Comparison of ENCODE assay signal across 14 cellular contexts in the genomic region with DNA sequence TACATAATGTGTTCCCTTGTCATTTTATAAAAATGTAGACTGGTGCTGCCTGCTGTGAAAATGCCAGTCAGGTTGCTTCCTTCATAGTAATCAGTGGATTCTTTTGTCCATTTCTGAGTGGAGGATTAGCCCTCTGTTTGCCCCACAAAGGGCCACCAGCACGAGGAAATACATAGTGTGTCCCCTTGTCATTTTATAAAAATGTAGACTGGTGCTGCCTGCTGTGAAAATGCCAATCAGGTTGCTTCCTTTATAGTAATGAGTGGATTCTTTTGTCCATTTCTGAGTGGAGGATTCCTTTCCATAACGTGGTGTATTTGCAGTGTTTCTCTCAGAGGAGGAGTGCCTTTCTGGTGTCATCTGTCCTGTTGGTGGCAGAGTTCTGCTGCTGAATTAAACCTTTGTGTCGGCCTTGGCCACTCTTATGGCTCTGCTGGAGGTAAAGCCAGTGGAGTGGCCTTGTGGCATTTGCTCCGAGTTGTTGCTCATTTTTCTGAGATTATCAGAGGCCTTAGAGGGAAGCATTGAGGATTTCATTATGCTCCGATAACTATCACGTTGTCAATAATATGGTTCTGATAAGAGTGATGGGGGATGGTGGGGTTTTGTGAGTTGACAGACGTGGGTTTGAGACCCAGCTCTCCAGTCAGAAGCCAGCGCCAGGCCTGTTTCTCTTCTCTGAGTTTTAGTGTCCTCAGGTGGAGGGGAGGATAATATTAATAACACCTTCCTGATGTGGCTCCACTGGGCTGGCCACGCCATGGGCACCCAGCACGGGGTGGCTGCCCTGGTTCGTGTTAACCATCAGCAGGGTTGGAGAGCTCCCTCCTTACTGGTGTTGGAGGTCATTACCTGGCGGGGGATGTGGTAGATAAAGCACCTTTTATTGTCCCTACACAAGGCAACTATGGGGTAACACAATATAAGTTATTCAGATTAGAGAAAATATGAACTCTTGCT.
DNase-seq lines count a peak whose midpoint lies in the region; FAIRE-seq and TF ChIP-seq lines count a peak whose summit lies in the region.
"Had no signal": no experiment of that assay in that cellular context is flagged by ENCODE, and none has a peak within 500 bp of the region (broad histone marks: within the 10 kb centered on the region; RNA-seq: fewer than 3 reads in every experiment).

No MANE protein-coding gene starts in this region.

- H3K23ac ChIP-seq in H9 (ENCODE audit: insufficient read length, low read depth, low read length) = no peak overlapping the region

- H3K79me1 ChIP-seq in H9 (ENCODE audit: insufficient read depth, low read depth, low read length, poor library complexity, severe bottlenecking) = no peaks in the 10 kb centered on the region

- H3K4me2 ChIP-seq in neural progenitor cell (peak overlapping the region; percentile 3), H9 (ENCODE audit: insufficient read depth, insufficient read length, low read length) (no peak overlapping the region)

- H3K4me3 Mint-ChIP-seq in endothelial cell (ENCODE audit: unreplicated experiment) (no peak overlapping the region), neural progenitor cell (no peak overlapping the region), H9 (no peak overlapping the region)
- H3K4me3 Mint-ChIP-seq: CD4-positive, alpha-beta memory T cell had no signal

- H3K36me3 ChIP-seq in neural progenitor cell (no peaks in the 10 kb centered on the region), ovary (no peaks in the 10 kb centered on the region)
- H3K36me3 ChIP-seq: esophagus muscularis mucosa had no signal

- H3K9ac ChIP-seq in neural progenitor cell = no peak overlapping the region
- no peak overlapping the region for H3K9ac ChIP-seq in H9 (ENCODE audit: extremely low read depth, insufficient read length, low read length)

- no peak overlapping the region for H3K27ac ChIP-seq in neural progenitor cell
- no peak overlapping the region for H3K27ac ChIP-seq in H9 (ENCODE audit: insufficient read length, low read depth, low read length)
- H3K27ac ChIP-seq in ovary = no peak overlapping the region
- H3K27ac ChIP-seq: esophagus muscularis mucosa had no signal

- H3K23me2 ChIP-seq in H9 (ENCODE audit: insufficient read length, low read depth, low read length, poor library complexity, severe bottlenecking) = no peaks in the 10 kb centered on the region

- H4K8ac ChIP-seq in H9 (replicated peaks; ENCODE audit: insufficient read length, low read depth, low read length) = no peak overlapping the region

- peaks cover 16% of the 10 kb centered on the region for H3F3A ChIP-seq in neural progenitor cell (ENCODE audit: low read depth)

- H3K4me3 ChIP-seq in neural progenitor cell (no peak overlapping the region), ovary (no peak overlapping the region)
- H3K4me3 ChIP-seq: esophagus muscularis mucosa had no signal

- H2BK5ac ChIP-seq in H9 (ENCODE audit: insufficient read length, low read length) = no peak overlapping the region

- no peak for FAIRE-seq in urothelium cell line (lab: Jason Lieb, UNC)
- FAIRE-seq: RCC 7860 had no signal

- no peak for TF ChIP-seq POLR2A in ovary (IDR thresholded peaks at IDR 0.05)

- H3K4ac ChIP-seq in H9 (ENCODE audit: low read depth, low read length) = no peak overlapping the region

- no peak overlapping the region for H3K56ac ChIP-seq in H9 (ENCODE audit: insufficient read length, low read depth, low read length)

- DNase-seq in EH (ENCODE audit: low read depth) (peak; percentile 15), NCI-H2227 treated with DMSO at 0.1 percent for 48 hours (lab: John Stamatoyannopoulos, UW) (peak; percentile 72), endothelial cell (ENCODE audit: low spot score) (no peak), neural progenitor cell (ENCODE audit: low spot score) (no peak), H9 (no peak), ovary (no peak), RKO (ENCODE audit: low spot score) (no peak), urothelium cell line (ENCODE audit: low spot score) (no peak)
- DNase-seq: activated effector memory CD4-positive, alpha-beta T cell treated with anti-CD3 and anti-CD28 coated beads, Interleukin-2, amount 50 U/mL, for 16 hours; CD4-positive, alpha-beta memory T cell; islet precursor cell; occipital lobe had no signal

- H3K4me1 Mint-ChIP-seq in endothelial cell (ENCODE audit: unreplicated experiment) = peaks cover 11% of the 10 kb centered on the region
- peaks cover 32% of the 10 kb centered on the region for H3K4me1 Mint-ChIP-seq in neural progenitor cell
- peaks cover 33 to 48% of the 10 kb centered on the region in 2 experiments for H3K4me1 Mint-ChIP-seq in H9

- H4K20me1 ChIP-seq in neural progenitor cell (ENCODE audit: low read depth) = peaks cover 36% of the 10 kb centered on the region
- H4K20me1 ChIP-seq in H9 (ENCODE audit: control insufficient read depth, insufficient read depth, insufficient read length) = no peaks in the 10 kb centered on the region

- peaks cover 16% of the 10 kb centered on the region for H3K4me1 ChIP-seq in neural progenitor cell
- H3K4me1 ChIP-seq in H9 (ENCODE audit: insufficient read depth, low read length) = peaks cover 7% of the 10 kb centered on the region; the same call in 1 of the 2 replicates
- H3K4me1 ChIP-seq in ovary (ENCODE audit: insufficient read depth) = peaks cover 4% of the 10 kb centered on the region

- TF ChIP-seq CTCF in endothelial cell (IDR thresholded peaks at IDR 0.05; ENCODE audit: unreplicated experiment) (no peak), neural progenitor cell (IDR thresholded peaks at IDR 0.05) (no peak), H9 (conservative IDR thresholded peaks at IDR 0.05) (no peak), ovary (IDR thresholded peaks at IDR 0.05) (no peak)

- H3K27me3 Mint-ChIP-seq in endothelial cell (ENCODE audit: unreplicated experiment) (peaks cover 3% of the 10 kb centered on the region), neural progenitor cell (ENCODE audit: insufficient read depth, low read depth) (peaks cover 6% of the 10 kb centered on the region), H9 (ENCODE audit: low read depth) (no peaks in the 10 kb centered on the region; the same call in 1 of the 2 replicates)

- WGBS in H9 (ENCODE audit: extremely low coverage, insufficient read length, low lambda C conversion rate) = no CpG with 5 or more reads among the region's 12 CpGs
- WGBS in ovary, 3 donors = 83 to 88% (median 87%) methylated on average over 12 of the region's 12 CpGs

- H3K27me3 ChIP-seq in neural progenitor cell = peaks cover 21% of the 10 kb centered on the region
- no peaks in the 10 kb centered on the region for H3K27me3 ChIP-seq in H9 (ENCODE audit: insufficient read depth, low read length)
- H3K27me3 ChIP-seq in ovary = no peaks in the 10 kb centered on the region
- H3K27me3 ChIP-seq: esophagus muscularis mucosa had no signal

- H3K36me3 Mint-ChIP-seq in endothelial cell (ENCODE audit: low read depth, unreplicated experiment) = no peaks in the 10 kb centered on the region
- no peaks in the 10 kb centered on the region for H3K36me3 Mint-ChIP-seq in neural progenitor cell
- H3K36me3 Mint-ChIP-seq in H9 (ENCODE audit: insufficient read depth in 1 of 3, low read depth in 3 of 3) = peaks cover 8 to 14% (median 8%) of the 10 kb centered on the region in 3 experiments; a peak in 6 of 7 replicates
- H3K36me3 Mint-ChIP-seq: CD4-positive, alpha-beta memory T cell had no signal

- peaks cover 19% of the 10 kb centered on the region for H3K79me2 ChIP-seq in neural progenitor cell (ENCODE audit: low read depth)
- peaks cover 3% of the 10 kb centered on the region; the same call in 1 of the 2 replicates for H3K79me2 ChIP-seq in H9 (ENCODE audit: insufficient read depth, low read length)

- H3K27ac Mint-ChIP-seq in endothelial cell (ENCODE audit: unreplicated experiment) (peak overlapping the region; percentile 64), neural progenitor cell (no peak overlapping the region), H9 (peak overlapping the region in 1 of 3 experiments; percentile 17; a peak in 1 of 7 replicates)

- H2BK120ac ChIP-seq in H9 (ENCODE audit: low read depth, low read length, poor library complexity, severe bottlenecking) = no peak overlapping the region

- no peaks in the 10 kb centered on the region for H3K9me3 Mint-ChIP-seq in endothelial cell (ENCODE audit: unreplicated experiment)
- peaks cover 4% of the 10 kb centered on the region for H3K9me3 Mint-ChIP-seq in neural progenitor cell
- H3K9me3 Mint-ChIP-seq in H9 = peaks cover 6 to 10% of the 10 kb centered on the region in 2 experiments; a peak in 3 of 5 replicates

- H2BK20ac ChIP-seq in H9 (ENCODE audit: low read depth, low read length, poor library complexity, severe bottlenecking) = no peak overlapping the region

- no peak overlapping the region for H2BK12ac ChIP-seq in H9 (ENCODE audit: insufficient read length, low read depth, low read length)

- H4K5ac ChIP-seq in H9 (ENCODE audit: insufficient read length, low read depth, low read length) = no peak overlapping the region

- H2BK15ac ChIP-seq in H9 (ENCODE audit: low read depth, low read length) = no peak overlapping the region

- H2AFZ ChIP-seq in neural progenitor cell (replicated peaks) (no peak overlapping the region), H9 (ENCODE audit: low read length) (no peak overlapping the region)

- no peak overlapping the region for H3K14ac ChIP-seq in H9 (ENCODE audit: insufficient read depth, low read length)

- H3T11ph ChIP-seq in H9 (ENCODE audit: low read length) = no peak overlapping the region

- intact Hi-C loops in ovary (cut with DNase I) = no loop called here

- no peak overlapping the region for H4K91ac ChIP-seq in H9 (ENCODE audit: insufficient read length, low read depth, low read length)

- H3K9me3 ChIP-seq in neural progenitor cell (ENCODE audit: low read depth) (no peaks in the 10 kb centered on the region), H9 (ENCODE audit: control insufficient read depth, low read depth, low read length) (no peaks in the 10 kb centered on the region), ovary (no peaks in the 10 kb centered on the region)
- H3K9me3 ChIP-seq: esophagus muscularis mucosa had no signal

- H3K18ac ChIP-seq in H9 (ENCODE audit: insufficient read length, low read depth, low read length) = no peak overlapping the region

- no peak for TF ChIP-seq EP300 in ovary (IDR thresholded peaks at IDR 0.05)

- no peak overlapping the region for H2AK5ac ChIP-seq in H9 (ENCODE audit: insufficient read length, low read length)

Comparison
In these comparisons a context has a peak if more than half of its experiments do, and no peak if none do; other contexts are left out.
1. DNase-seq: peak in EH (single experiment) and NCI-H2227 treated with DMSO at 0.1 percent for 48 hours (single experiment); none in endothelial cell (single experiment), neural progenitor cell (single experiment), H9 (single experiment), ovary (0 of 5), RKO (single experiment) and urothelium cell line (single experiment).